1 cellular context compared by ENCODE assay signal in the genomic region with DNA sequence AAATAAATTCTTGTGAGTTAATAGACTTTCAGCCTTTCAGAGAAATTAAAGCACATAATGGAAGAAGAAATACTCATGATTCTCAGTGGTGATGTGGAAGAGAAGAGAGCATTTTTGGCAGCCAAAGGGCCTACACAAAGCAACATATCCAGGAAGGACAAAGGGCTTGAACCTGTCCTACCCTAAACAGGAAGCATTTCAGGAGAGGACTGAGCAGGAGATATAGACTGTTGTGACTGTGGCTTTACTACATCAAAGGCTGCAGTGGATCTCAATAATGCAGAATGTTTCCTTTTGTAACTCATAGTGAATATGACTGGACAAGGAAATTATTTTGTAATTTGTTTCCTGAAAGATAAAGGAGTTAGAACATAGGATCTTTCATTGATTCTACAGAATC.
TF ChIP-seq lines count a peak whose summit lies in the region.

No MANE protein-coding gene starts in this region.

TF ChIP-seq in GM23338, 12 proteins besides CTCF, POLR2A, EP300 and RAD21 (continued from another document):
- TF ChIP-seq, protein P1, sequence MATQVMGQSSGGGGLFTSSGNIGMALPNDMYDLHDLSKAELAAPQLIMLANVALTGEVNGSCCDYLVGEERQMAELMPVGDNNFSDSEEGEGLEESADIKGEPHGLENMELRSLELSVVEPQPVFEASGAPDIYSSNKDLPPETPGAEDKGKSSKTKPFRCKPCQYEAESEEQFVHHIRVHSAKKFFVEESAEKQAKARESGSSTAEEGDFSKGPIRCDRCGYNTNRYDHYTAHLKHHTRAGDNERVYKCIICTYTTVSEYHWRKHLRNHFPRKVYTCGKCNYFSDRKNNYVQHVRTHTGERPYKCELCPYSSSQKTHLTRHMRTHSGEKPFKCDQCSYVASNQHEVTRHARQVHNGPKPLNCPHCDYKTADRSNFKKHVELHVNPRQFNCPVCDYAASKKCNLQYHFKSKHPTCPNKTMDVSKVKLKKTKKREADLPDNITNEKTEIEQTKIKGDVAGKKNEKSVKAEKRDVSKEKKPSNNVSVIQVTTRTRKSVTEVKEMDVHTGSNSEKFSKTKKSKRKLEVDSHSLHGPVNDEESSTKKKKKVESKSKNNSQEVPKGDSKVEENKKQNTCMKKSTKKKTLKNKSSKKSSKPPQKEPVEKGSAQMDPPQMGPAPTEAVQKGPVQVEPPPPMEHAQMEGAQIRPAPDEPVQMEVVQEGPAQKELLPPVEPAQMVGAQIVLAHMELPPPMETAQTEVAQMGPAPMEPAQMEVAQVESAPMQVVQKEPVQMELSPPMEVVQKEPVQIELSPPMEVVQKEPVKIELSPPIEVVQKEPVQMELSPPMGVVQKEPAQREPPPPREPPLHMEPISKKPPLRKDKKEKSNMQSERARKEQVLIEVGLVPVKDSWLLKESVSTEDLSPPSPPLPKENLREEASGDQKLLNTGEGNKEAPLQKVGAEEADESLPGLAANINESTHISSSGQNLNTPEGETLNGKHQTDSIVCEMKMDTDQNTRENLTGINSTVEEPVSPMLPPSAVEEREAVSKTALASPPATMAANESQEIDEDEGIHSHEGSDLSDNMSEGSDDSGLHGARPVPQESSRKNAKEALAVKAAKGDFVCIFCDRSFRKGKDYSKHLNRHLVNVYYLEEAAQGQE (IDR thresholded peaks at IDR 0.05; ENCODE audit: unreplicated experiment) = no peak
- TF ChIP-seq, protein P2, sequence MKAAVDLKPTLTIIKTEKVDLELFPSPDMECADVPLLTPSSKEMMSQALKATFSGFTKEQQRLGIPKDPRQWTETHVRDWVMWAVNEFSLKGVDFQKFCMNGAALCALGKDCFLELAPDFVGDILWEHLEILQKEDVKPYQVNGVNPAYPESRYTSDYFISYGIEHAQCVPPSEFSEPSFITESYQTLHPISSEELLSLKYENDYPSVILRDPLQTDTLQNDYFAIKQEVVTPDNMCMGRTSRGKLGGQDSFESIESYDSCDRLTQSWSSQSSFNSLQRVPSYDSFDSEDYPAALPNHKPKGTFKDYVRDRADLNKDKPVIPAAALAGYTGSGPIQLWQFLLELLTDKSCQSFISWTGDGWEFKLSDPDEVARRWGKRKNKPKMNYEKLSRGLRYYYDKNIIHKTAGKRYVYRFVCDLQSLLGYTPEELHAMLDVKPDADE (IDR thresholded peaks at IDR 0.05) = no peak
- TF ChIP-seq EZH2 (IDR thresholded peaks at IDR 0.05; ENCODE audit: low read depth, unreplicated experiment) (no peak), NANOG (IDR thresholded peaks at IDR 0.05; ENCODE audit: borderline replicate concordance) (no peak), EZH2phosphoT487 (IDR thresholded peaks at IDR 0.05; ENCODE audit: unreplicated experiment) (no peak), CREB1 (CRISPR knock-in tag; IDR thresholded peaks at IDR 0.05; ENCODE audit: low read depth) (no peak), STAT1 (IDR thresholded peaks at IDR 0.05; ENCODE audit: unreplicated experiment) (no peak), POLR2AphosphoS5 (IDR thresholded peaks at IDR 0.05; ENCODE audit: low read depth) (no peak)
TF ChIP-seq in GM23338: peak in this region for 0.
